Comparison of ENCODE assay signal across 11 cellular contexts in genomic region chr21:42461881-42462877, GRCh38. TPM values are rescaled to one million over a fixed set of nuclear protein-coding genes. Genes with fewer than 3 reads are reported as not detected.
DNase-seq lines count a peak whose midpoint lies in the region; ATAC-seq lines count a peak whose summit lies in the region.
"Had no signal": no experiment of that assay in that cellular context is flagged by ENCODE, and none has a peak within 500 bp of the region (broad histone marks: within the 10 kb centered on the region; RNA-seq: fewer than 3 reads in every experiment).

No MANE protein-coding gene starts in this region.

- peak; percentile 29 for DNase-seq in stimulated activated CD4-positive, alpha-beta T cell treated with anti-CD3 and anti-CD28 coated beads, Interleukin-15, amount 100 ng/mL, for 24 hours
- no peak for DNase-seq in stimulated activated CD4-positive, alpha-beta T cell treated with anti-CD3 and anti-CD28 coated beads, Interleukin-2, amount 100 ng/mL, for 48 hours
- DNase-seq in NCI-H526 (lab: John Stamatoyannopoulos, UW) = peak; percentile 85 to 94
- DNase-seq: erythroblast had no signal

- peak; percentile 75 for ATAC-seq in esophagus mucosa
- ATAC-seq in HG02642 (IDR thresholded peaks at IDR 0.05; ENCODE audit: poor library complexity, unreplicated experiment) = no peak
- ATAC-seq in HG02610 (IDR thresholded peaks at IDR 0.05; ENCODE audit: unreplicated experiment) = no peak
- ATAC-seq in GM19467 (IDR thresholded peaks at IDR 0.05; ENCODE audit: unreplicated experiment) = no peak
- no peak for ATAC-seq in GM18511 (IDR thresholded peaks at IDR 0.05; ENCODE audit: unreplicated experiment)

RNA-seq across cellular contexts. Expression of gene RSPH1, which starts 33.8 kb away (rescaled TPM):
- 0.24 TPM for total RNA-seq in esophagus mucosa
- total RNA-seq: osteoblast had no signal

RNA-seq across cellular contexts. Expression of gene SLC37A1, which starts 51.5 kb away (rescaled TPM):
- 13.9 TPM for total RNA-seq in esophagus mucosa

RNA-seq across cellular contexts. Expression of gene UBASH3A, which starts 58.5 kb away (rescaled TPM):
- 0.24 TPM for total RNA-seq in esophagus mucosa
- total RNA-seq: G401, osteoblast had no signal

Comparison
In these comparisons a context has a peak if more than half of its experiments do, and no peak if none do; other contexts are left out.
1. DNase-seq: peak in stimulated activated CD4-positive, alpha-beta T cell treated with anti-CD3 and anti-CD28 coated beads, Interleukin-15, amount 100 ng/mL, for 24 hours (single experiment) and NCI-H526 (2 of 2); none in stimulated activated CD4-positive, alpha-beta T cell treated with anti-CD3 and anti-CD28 coated beads, Interleukin-2, amount 100 ng/mL, for 48 hours (0 of 2).